26 cellular contexts compared by ENCODE assay signal in the genomic region with DNA sequence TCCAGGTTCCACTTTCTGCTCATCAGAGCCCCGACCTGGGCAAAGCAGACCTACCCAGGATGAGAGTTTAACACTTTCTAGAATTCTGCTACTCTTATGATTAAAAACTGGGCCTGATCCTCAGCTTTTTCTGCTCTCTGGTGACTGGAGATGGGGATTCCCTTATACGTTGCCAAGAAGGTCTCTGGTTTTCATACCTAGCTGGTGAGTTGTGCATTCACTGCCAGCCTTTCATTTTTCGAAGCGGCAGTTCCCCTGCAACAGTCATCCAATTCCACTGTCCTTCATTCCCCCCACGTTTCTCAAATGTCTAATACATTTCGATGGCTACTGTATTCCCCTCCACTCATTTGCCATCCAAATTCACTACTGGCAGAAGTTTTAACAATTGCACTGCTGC.
DNase-seq lines count a peak whose midpoint lies in the region; ATAC-seq and TF ChIP-seq lines count a peak whose summit lies in the region.
"Had no signal": no experiment of that assay in that cellular context is flagged by ENCODE, and none has a peak within 500 bp of the region (broad histone marks: within the 10 kb centered on the region; RNA-seq: fewer than 3 reads in every experiment).

No MANE protein-coding gene starts in this region.

- H3K4me3 ChIP-seq in lung (no peak overlapping the region), vagina (no peak overlapping the region)
- H3K4me3 ChIP-seq: adrenal gland, breast epithelium, dorsolateral prefrontal cortex, esophagus squamous epithelium, hepatocyte, K562, spleen, thoracic aorta had no signal

- no peaks in the 10 kb centered on the region for H3K36me3 ChIP-seq in lung (ENCODE audit: control insufficient read depth in 2 of 2, insufficient read depth in 2 of 2, low read length in 2 of 2)
- H3K36me3 ChIP-seq in vagina: no peaks in the 10 kb centered on the region
- H3K36me3 ChIP-seq: adrenal gland, breast epithelium, esophagus squamous epithelium, thoracic aorta had no signal

- H3K9me3 ChIP-seq in lung (ENCODE audit: control insufficient read depth in 2 of 2, insufficient read depth in 1 of 2, low read length in 1 of 2) (peaks cover 0 to 2% of the 10 kb centered on the region in 2 donors), vagina (no peaks in the 10 kb centered on the region)
- H3K9me3 ChIP-seq: adrenal gland, breast epithelium, esophagus squamous epithelium, spleen, thoracic aorta had no signal

- H3K4me1 ChIP-seq in lung (ENCODE audit: control insufficient read depth in 2 of 2, insufficient read depth in 2 of 2, low read length in 2 of 2): no peaks in the 10 kb centered on the region
- peaks cover 17% of the 10 kb centered on the region for H3K4me1 ChIP-seq in vagina
- H3K4me1 ChIP-seq: adrenal gland, breast epithelium had no signal

- intact Hi-C loops in vagina (cut with DNase I): no loop called here

- H3K27me3 ChIP-seq in lung (ENCODE audit: control insufficient read depth, insufficient read depth) (no peaks in the 10 kb centered on the region), vagina (no peaks in the 10 kb centered on the region)
- H3K27me3 ChIP-seq: adrenal gland, breast epithelium, dorsolateral prefrontal cortex, esophagus squamous epithelium, hepatocyte, spleen had no signal

- H3K27ac ChIP-seq in lung (ENCODE audit: low read depth in 1 of 2, low read length in 1 of 2): no peak overlapping the region
- no peak overlapping the region for H3K27ac ChIP-seq in vagina
- H3K27ac ChIP-seq: adrenal gland, breast epithelium, dorsolateral prefrontal cortex, esophagus squamous epithelium, hepatocyte, spleen, thoracic aorta had no signal

- TF ChIP-seq POLR2A in vagina (IDR thresholded peaks at IDR 0.05): no peak

- DNase-seq in ELR (ENCODE audit: low read depth) (peak; percentile 52), NCI-H526 treated with DMSO at 0.1 percent for 48 hours (lab: John Stamatoyannopoulos, UW) (peak; percentile 34), lung (ENCODE audit: low spot score) (peak; percentile 9), vagina (ENCODE audit: extremely low spot score in 2 of 2) (peak; percentile 6 to 42), COLO829 (ENCODE audit: low spot score) (no peak), globus pallidus (ENCODE audit: low spot score) (no peak)
- DNase-seq: activated CD4-positive, alpha-beta T cell treated with anti-CD3 and anti-CD28 coated beads, Interleukin-2, amount 50 U/mL, for 48 hours; activated CD8-positive, alpha-beta memory T cell treated with anti-CD3 and anti-CD28 coated beads, Interleukin-2, amount 50 U/mL, for 4 hours; activated naive CD4-positive, alpha-beta T cell treated with Interleukin-2 at 50 U/mL for 16 hours; adrenal gland; DMS79 treated with DMSO at 0.1 percent for 48 hours; dorsolateral prefrontal cortex; esophagus squamous epithelium; NCI-H1105; NCI-H1930; NCI-H524; right cardiac atrium; spleen; stimulated activated CD4-positive, alpha-beta T cell treated with anti-CD3 and anti-CD28 coated beads, Interleukin-2, amount 100 ng/mL, for 24 hours; T-helper 17 cell had no signal

- ATAC-seq in lung (ENCODE audit: insufficient read depth, low FRiP score): no peak
- no peak for ATAC-seq in HG03521 (IDR thresholded peaks at IDR 0.05; ENCODE audit: unreplicated experiment)
- ATAC-seq: right cardiac atrium, Right ventricle myocardium inferior, T-helper 17 cell had no signal

- TF ChIP-seq CTCF in lung (IDR thresholded peaks at IDR 0.05; ENCODE audit: control extremely low read depth, extremely low read depth) (no peak), vagina (IDR thresholded peaks at IDR 0.05) (no peak)

- 92 to 95% methylated on average over 6 of the region's 6 CpGs for WGBS in lung, 2 donors

Comparison
In these comparisons a context has a peak if more than half of its experiments do, and no peak if none do; other contexts are left out.
1. DNase-seq: peak in ELR (single experiment), NCI-H526 treated with DMSO at 0.1 percent for 48 hours (single experiment), lung (single experiment) and vagina (2 of 2); none in COLO829 (single experiment) and globus pallidus (single experiment).